In genomic region chr9:135971892-135972291, GRCh38 we compare ENCODE assay signal across 1 cellular context.
A peak's percentile ranks its signal among the peaks of the same experiment; 100 is the strongest.
TF ChIP-seq lines count a peak whose summit lies in the region.

No MANE protein-coding gene starts in this region.

TF ChIP-seq in HepG2, 621 proteins besides CTCF, POLR2A, EP300 and RAD21 (continued from another document and continues in another):
- TF ChIP-seq HMGXB4 (CRISPR knock-in tag; IDR thresholded peaks at IDR 0.05; ENCODE audit: borderline replicate concordance in 1 of 2, low read depth in 1 of 2) (peak; percentile 35 to 92; a peak in 2 of 4 replicates), NPAS2 (CRISPR knock-in tag; IDR thresholded peaks at IDR 0.05; ENCODE audit: borderline replicate concordance) (peak; percentile 84; the same call in 1 of the 2 replicates), BORCS8-MEF2B (CRISPR knock-in tag; IDR thresholded peaks at IDR 0.05) (peak; percentile 100), ZBTB2 (CRISPR knock-in tag; IDR thresholded peaks at IDR 0.05; ENCODE audit: low read depth) (peak; percentile 89), NCOA1 (CRISPR knock-in tag; IDR thresholded peaks at IDR 0.05) (peak; percentile 80; the same call in 1 of the 2 replicates), IRX3 (CRISPR knock-in tag; IDR thresholded peaks at IDR 0.05; ENCODE audit: borderline replicate concordance, low read depth) (peak; percentile 98; the same call in 1 of the 2 replicates), CERS6 (CRISPR knock-in tag; IDR thresholded peaks at IDR 0.05) (peak; percentile 99), XRCC5 (optimal IDR thresholded peaks at IDR 0.05; ENCODE audit: low read length) (peak; percentile 83), MTA1 (CRISPR knock-in tag; IDR thresholded peaks at IDR 0.05; ENCODE audit: borderline replicate concordance) (peak; percentile 68; the same call in 1 of the 2 replicates), TBX2 (CRISPR knock-in tag; IDR thresholded peaks at IDR 0.05; ENCODE audit: borderline replicate concordance) (peak; percentile 96), ZNF773 (CRISPR knock-in tag; IDR thresholded peaks at IDR 0.05; ENCODE audit: borderline replicate concordance) (peak; percentile 99), RBAK (CRISPR knock-in tag; IDR thresholded peaks at IDR 0.05) (peak; percentile 82; the same call in 1 of the 2 replicates), ZNF44 (CRISPR knock-in tag; IDR thresholded peaks at IDR 0.05) (peak; percentile 98), FOXJ3 (CRISPR knock-in tag; IDR thresholded peaks at IDR 0.05; ENCODE audit: borderline replicate concordance) (peak; percentile 57; the same call in 1 of the 2 replicates), MTF1 (CRISPR knock-in tag; IDR thresholded peaks at IDR 0.05) (peak; percentile 98), FOXC1 (CRISPR knock-in tag; IDR thresholded peaks at IDR 0.05; ENCODE audit: borderline replicate concordance) (peak; percentile 100), ZNF614 (CRISPR knock-in tag; IDR thresholded peaks at IDR 0.05; ENCODE audit: borderline replicate concordance) (peak; percentile 97), EHMT2 (IDR thresholded peaks at IDR 0.05; ENCODE audit: borderline replicate concordance, low read depth, low read length) (peak; percentile 98; the same call in 1 of the 2 replicates), ISL2 (CRISPR knock-in tag; IDR thresholded peaks at IDR 0.05) (peak; percentile 95), DRAP1 (CRISPR knock-in tag; IDR thresholded peaks at IDR 0.05) (peak; percentile 74), MTA3 (CRISPR knock-in tag; IDR thresholded peaks at IDR 0.05) (peak; percentile 89; the same call in 1 of the 2 replicates), PITX1 (CRISPR knock-in tag; IDR thresholded peaks at IDR 0.05) (peak; percentile 90), KLF15 (CRISPR knock-in tag; IDR thresholded peaks at IDR 0.05; ENCODE audit: borderline replicate concordance) (peak; percentile 99), MYC (CRISPR knock-in tag; IDR thresholded peaks at IDR 0.05; ENCODE audit: borderline replicate concordance) (peak; percentile 82), ZNF138 (CRISPR knock-in tag; IDR thresholded peaks at IDR 0.05; ENCODE audit: low read depth) (peak; percentile 100), TRAFD1 (CRISPR knock-in tag; IDR thresholded peaks at IDR 0.05; ENCODE audit: borderline replicate concordance) (no peak), REPIN1 (CRISPR knock-in tag; IDR thresholded peaks at IDR 0.05; ENCODE audit: borderline replicate concordance, low read depth) (peak; percentile 97), HOXA5 (CRISPR knock-in tag; IDR thresholded peaks at IDR 0.05) (peak; percentile 100), NFIB (CRISPR knock-in tag; IDR thresholded peaks at IDR 0.05; ENCODE audit: borderline replicate concordance) (no peak; the same call in 1 of the 2 replicates), ZNF879 (CRISPR knock-in tag; IDR thresholded peaks at IDR 0.05) (peak; percentile 98), KLF16 (CRISPR knock-in tag; IDR thresholded peaks at IDR 0.05) (peak; percentile 50 to 100; a peak in 3 of 4 replicates), FOXP1 (IDR thresholded peaks at IDR 0.05) (no peak), FOXP1 (CRISPR knock-in tag; IDR thresholded peaks at IDR 0.05) (peak; percentile 57; the same call in 1 of the 2 replicates), MATR3 (CRISPR knock-in tag; IDR thresholded peaks at IDR 0.05) (no peak), MAZ (IDR thresholded peaks at IDR 0.05; ENCODE audit: borderline replicate concordance, low read depth, low read length) (no peak), MAZ (CRISPR knock-in tag; IDR thresholded peaks at IDR 0.05; ENCODE audit: low read depth) (peak; percentile 99), ZNF484 (CRISPR knock-in tag; IDR thresholded peaks at IDR 0.05; ENCODE audit: borderline replicate concordance, low read depth) (peak; percentile 90; the same call in 1 of the 2 replicates), SCMH1 (CRISPR knock-in tag; IDR thresholded peaks at IDR 0.05; ENCODE audit: borderline replicate concordance) (no peak), DPF2 (CRISPR knock-in tag; IDR thresholded peaks at IDR 0.05; ENCODE audit: borderline replicate concordance, low read depth) (no peak), RAD51 (IDR thresholded peaks at IDR 0.05; ENCODE audit: borderline replicate concordance) (no peak), KDM2A (CRISPR knock-in tag; IDR thresholded peaks at IDR 0.05; ENCODE audit: borderline replicate concordance, low read depth) (peak; percentile 97), ZNF143 (CRISPR knock-in tag; IDR thresholded peaks at IDR 0.05) (peak; percentile 70; the same call in 1 of the 2 replicates), ZNF724P (CRISPR knock-in tag; IDR thresholded peaks at IDR 0.05; ENCODE audit: borderline replicate concordance) (peak; percentile 97), PAWR (CRISPR knock-in tag; IDR thresholded peaks at IDR 0.05; ENCODE audit: borderline replicate concordance) (peak; percentile 98), HHEX (CRISPR knock-in tag; IDR thresholded peaks at IDR 0.05) (peak; percentile 63; the same call in 1 of the 2 replicates), ZNF468 (CRISPR knock-in tag; IDR thresholded peaks at IDR 0.05) (peak; percentile 99), RARA (CRISPR knock-in tag; IDR thresholded peaks at IDR 0.05) (peak; percentile 90)
- TF ChIP-seq, protein P1, sequence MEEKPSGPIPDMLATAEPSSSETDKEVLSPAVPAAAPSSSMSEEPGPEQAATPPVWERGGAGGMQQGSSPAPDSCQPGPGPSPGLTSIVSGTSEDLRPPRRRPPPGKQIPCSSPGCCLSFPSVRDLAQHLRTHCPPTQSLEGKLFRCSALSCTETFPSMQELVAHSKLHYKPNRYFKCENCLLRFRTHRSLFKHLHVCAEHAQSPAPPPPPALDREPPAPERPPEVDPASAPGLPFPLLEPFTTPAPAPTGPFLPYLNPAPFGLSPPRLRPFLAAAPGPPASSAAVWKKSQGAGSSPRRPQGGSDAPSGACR (CRISPR knock-in tag; IDR thresholded peaks at IDR 0.05): peak; percentile 99
- TF ChIP-seq, protein P2, sequence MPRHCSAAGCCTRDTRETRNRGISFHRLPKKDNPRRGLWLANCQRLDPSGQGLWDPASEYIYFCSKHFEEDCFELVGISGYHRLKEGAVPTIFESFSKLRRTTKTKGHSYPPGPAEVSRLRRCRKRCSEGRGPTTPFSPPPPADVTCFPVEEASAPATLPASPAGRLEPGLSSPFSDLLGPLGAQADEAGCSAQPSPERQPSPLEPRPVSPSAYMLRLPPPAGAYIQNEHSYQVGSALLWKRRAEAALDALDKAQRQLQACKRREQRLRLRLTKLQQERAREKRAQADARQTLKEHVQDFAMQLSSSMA (CRISPR knock-in tag; IDR thresholded peaks at IDR 0.05): peak; percentile 97; the same call in 1 of the 2 replicates
- TF ChIP-seq, protein P3, sequence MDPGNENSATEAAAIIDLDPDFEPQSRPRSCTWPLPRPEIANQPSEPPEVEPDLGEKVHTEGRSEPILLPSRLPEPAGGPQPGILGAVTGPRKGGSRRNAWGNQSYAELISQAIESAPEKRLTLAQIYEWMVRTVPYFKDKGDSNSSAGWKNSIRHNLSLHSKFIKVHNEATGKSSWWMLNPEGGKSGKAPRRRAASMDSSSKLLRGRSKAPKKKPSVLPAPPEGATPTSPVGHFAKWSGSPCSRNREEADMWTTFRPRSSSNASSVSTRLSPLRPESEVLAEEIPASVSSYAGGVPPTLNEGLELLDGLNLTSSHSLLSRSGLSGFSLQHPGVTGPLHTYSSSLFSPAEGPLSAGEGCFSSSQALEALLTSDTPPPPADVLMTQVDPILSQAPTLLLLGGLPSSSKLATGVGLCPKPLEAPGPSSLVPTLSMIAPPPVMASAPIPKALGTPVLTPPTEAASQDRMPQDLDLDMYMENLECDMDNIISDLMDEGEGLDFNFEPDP (CRISPR knock-in tag; conservative IDR thresholded peaks at IDR 0.05): peak; percentile 100
- TF ChIP-seq, protein P4, sequence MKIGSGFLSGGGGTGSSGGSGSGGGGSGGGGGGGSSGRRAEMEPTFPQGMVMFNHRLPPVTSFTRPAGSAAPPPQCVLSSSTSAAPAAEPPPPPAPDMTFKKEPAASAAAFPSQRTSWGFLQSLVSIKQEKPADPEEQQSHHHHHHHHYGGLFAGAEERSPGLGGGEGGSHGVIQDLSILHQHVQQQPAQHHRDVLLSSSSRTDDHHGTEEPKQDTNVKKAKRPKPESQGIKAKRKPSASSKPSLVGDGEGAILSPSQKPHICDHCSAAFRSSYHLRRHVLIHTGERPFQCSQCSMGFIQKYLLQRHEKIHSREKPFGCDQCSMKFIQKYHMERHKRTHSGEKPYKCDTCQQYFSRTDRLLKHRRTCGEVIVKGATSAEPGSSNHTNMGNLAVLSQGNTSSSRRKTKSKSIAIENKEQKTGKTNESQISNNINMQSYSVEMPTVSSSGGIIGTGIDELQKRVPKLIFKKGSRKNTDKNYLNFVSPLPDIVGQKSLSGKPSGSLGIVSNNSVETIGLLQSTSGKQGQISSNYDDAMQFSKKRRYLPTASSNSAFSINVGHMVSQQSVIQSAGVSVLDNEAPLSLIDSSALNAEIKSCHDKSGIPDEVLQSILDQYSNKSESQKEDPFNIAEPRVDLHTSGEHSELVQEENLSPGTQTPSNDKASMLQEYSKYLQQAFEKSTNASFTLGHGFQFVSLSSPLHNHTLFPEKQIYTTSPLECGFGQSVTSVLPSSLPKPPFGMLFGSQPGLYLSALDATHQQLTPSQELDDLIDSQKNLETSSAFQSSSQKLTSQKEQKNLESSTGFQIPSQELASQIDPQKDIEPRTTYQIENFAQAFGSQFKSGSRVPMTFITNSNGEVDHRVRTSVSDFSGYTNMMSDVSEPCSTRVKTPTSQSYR (CRISPR knock-in tag; IDR thresholded peaks at IDR 0.05; ENCODE audit: borderline replicate concordance): peak; percentile 89
- TF ChIP-seq, protein P5, sequence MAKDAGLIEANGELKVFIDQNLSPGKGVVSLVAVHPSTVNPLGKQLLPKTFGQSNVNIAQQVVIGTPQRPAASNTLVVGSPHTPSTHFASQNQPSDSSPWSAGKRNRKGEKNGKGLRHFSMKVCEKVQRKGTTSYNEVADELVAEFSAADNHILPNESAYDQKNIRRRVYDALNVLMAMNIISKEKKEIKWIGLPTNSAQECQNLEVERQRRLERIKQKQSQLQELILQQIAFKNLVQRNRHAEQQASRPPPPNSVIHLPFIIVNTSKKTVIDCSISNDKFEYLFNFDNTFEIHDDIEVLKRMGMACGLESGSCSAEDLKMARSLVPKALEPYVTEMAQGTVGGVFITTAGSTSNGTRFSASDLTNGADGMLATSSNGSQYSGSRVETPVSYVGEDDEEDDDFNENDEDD (CRISPR knock-in tag; IDR thresholded peaks at IDR 0.05; ENCODE audit: borderline replicate concordance): peak; percentile 66; the same call in 1 of the 2 replicates
- TF ChIP-seq, protein P6, sequence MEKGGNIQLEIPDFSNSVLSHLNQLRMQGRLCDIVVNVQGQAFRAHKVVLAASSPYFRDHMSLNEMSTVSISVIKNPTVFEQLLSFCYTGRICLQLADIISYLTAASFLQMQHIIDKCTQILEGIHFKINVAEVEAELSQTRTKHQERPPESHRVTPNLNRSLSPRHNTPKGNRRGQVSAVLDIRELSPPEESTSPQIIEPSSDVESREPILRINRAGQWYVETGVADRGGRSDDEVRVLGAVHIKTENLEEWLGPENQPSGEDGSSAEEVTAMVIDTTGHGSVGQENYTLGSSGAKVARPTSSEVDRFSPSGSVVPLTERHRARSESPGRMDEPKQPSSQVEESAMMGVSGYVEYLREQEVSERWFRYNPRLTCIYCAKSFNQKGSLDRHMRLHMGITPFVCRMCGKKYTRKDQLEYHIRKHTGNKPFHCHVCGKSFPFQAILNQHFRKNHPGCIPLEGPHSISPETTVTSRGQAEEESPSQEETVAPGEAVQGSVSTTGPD (CRISPR knock-in tag; IDR thresholded peaks at IDR 0.05): peak; percentile 92
